Comparison of ENCODE assay signal across 8 cellular contexts in genomic region chr7:128209229-128210035, GRCh38. TPM values are rescaled to one million over a fixed set of nuclear protein-coding genes. Genes with fewer than 3 reads are reported as not detected.
DNase-seq lines count a peak whose midpoint lies in the region; ATAC-seq and TF ChIP-seq lines count a peak whose summit lies in the region.

No MANE protein-coding gene starts in this region.

- H3K4me1 Mint-ChIP-seq in naive thymus-derived CD8-positive, alpha-beta T cell: peaks cover 0 to 6% (median 4%) of the 10 kb centered on the region in 4 donors
- peaks cover 5% of the 10 kb centered on the region for H3K4me1 Mint-ChIP-seq in stimulated activated effector memory CD8-positive, alpha-beta T cell treated with anti-CD3 and anti-CD28 coated beads, Interleukin-12 subunit alpha, Interleukin-12 subunit beta, amount 100 ng/mL, for 72 hours

- no peak overlapping the region for H3K4me3 Mint-ChIP-seq in naive thymus-derived CD8-positive, alpha-beta T cell
- no peak overlapping the region for H3K4me3 Mint-ChIP-seq in stimulated activated effector memory CD8-positive, alpha-beta T cell treated with anti-CD3 and anti-CD28 coated beads, Interleukin-12 subunit alpha, Interleukin-12 subunit beta, amount 100 ng/mL, for 72 hours

- no peaks in the 10 kb centered on the region for H3K36me3 ChIP-seq in esophagus muscularis mucosa

- POLR2A ChIA-PET in naive thymus-derived CD8-positive, alpha-beta T cell (lab: Charles Lee): interaction anchor here (0.6 kb wide), 1 partner anchor 121 kb away, joined by 3 read pairs; no protein-coding TSS in a partner anchor

- no peak for TF ChIP-seq EP300 in esophagus muscularis mucosa (IDR thresholded peaks at IDR 0.05)

- TF ChIP-seq POLR2A in esophagus muscularis mucosa (IDR thresholded peaks at IDR 0.05; ENCODE audit: low read depth): no peak

- H3K4me1 ChIP-seq in esophagus muscularis mucosa: peaks cover 0 to 13% (median 5%) of the 10 kb centered on the region in 4 donors

- H3K27ac Mint-ChIP-seq in naive thymus-derived CD8-positive, alpha-beta T cell: no peak overlapping the region
- no peak overlapping the region for H3K27ac Mint-ChIP-seq in stimulated activated effector memory CD8-positive, alpha-beta T cell treated with anti-CD3 and anti-CD28 coated beads, Interleukin-12 subunit alpha, Interleukin-12 subunit beta, amount 100 ng/mL, for 72 hours

- H3K27me3 Mint-ChIP-seq in naive thymus-derived CD8-positive, alpha-beta T cell: peaks cover 7 to 33% (median 23%) of the 10 kb centered on the region in 5 donors

- intact Hi-C loops in esophagus muscularis mucosa (cut with DNase I): loop anchor here (1.0 to 2.0 kb wide), 2 partner anchors 74 to 501 kb away; no protein-coding TSS in a partner anchor

- no peak overlapping the region for H3K27ac ChIP-seq in esophagus muscularis mucosa (replicated peaks in 1 of 4)

- no peaks in the 10 kb centered on the region for H3K9me3 ChIP-seq in esophagus muscularis mucosa

- no peaks in the 10 kb centered on the region for H3K9me3 Mint-ChIP-seq in naive thymus-derived CD8-positive, alpha-beta T cell
- H3K9me3 Mint-ChIP-seq in stimulated activated effector memory CD8-positive, alpha-beta T cell treated with anti-CD3 and anti-CD28 coated beads, Interleukin-12 subunit alpha, Interleukin-12 subunit beta, amount 100 ng/mL, for 72 hours: no peaks in the 10 kb centered on the region

- 22% methylated on average over 18 of the region's 28 CpGs for WGBS in esophagus muscularis mucosa

- H3K27me3 ChIP-seq in esophagus muscularis mucosa: peaks cover 0 to 75% (median 0%) of the 10 kb centered on the region in 4 donors

- H3K4me3 ChIP-seq in esophagus muscularis mucosa: no peak overlapping the region

- ATAC-seq in GM18511 (IDR thresholded peaks at IDR 0.05; ENCODE audit: unreplicated experiment): peak; percentile 78
- peak; percentile 85 to 87 for ATAC-seq in naive thymus-derived CD8-positive, alpha-beta T cell
- ATAC-seq in stimulated activated effector memory CD8-positive, alpha-beta T cell treated with anti-CD3 and anti-CD28 coated beads, Interleukin-12 subunit alpha, Interleukin-12 subunit beta, amount 100 ng/mL, for 72 hours: peak; percentile 68

- H3K36me3 Mint-ChIP-seq in naive thymus-derived CD8-positive, alpha-beta T cell: no peaks in the 10 kb centered on the region
- H3K36me3 Mint-ChIP-seq in stimulated activated effector memory CD8-positive, alpha-beta T cell treated with anti-CD3 and anti-CD28 coated beads, Interleukin-12 subunit alpha, Interleukin-12 subunit beta, amount 100 ng/mL, for 72 hours: no peaks in the 10 kb centered on the region

- DNase-seq in AG08395 (ENCODE audit: low spot score): peak; percentile 86
- peak; percentile 80 for DNase-seq in HPDE6-E6E7 (ENCODE audit: extremely low spot score)
- peak; percentile 72 for DNase-seq in OCI-M2 (lab: John Stamatoyannopoulos, UW; ENCODE audit: unreplicated experiment)
- DNase-seq in activated T-cell treated with anti-CD3 and anti-CD28 coated beads for 24 hours (ENCODE audit: low read depth): peak; percentile 67
- DNase-seq in esophagus muscularis mucosa (ENCODE audit: extremely low spot score): no peak
- DNase-seq in naive thymus-derived CD8-positive, alpha-beta T cell: peak; percentile 49 to 82 (median 68)
- peak; percentile 51 to 79 for DNase-seq in stimulated activated effector memory CD8-positive, alpha-beta T cell treated with anti-CD3 and anti-CD28 coated beads, Interleukin-12 subunit alpha, Interleukin-12 subunit beta, amount 100 ng/mL, for 72 hours (ENCODE audit: low spot score in 2 of 2)

- TF ChIP-seq CTCF in esophagus muscularis mucosa (IDR thresholded peaks at IDR 0.05): peak; percentile 97 to 99 (median 98)

RNA-seq across cellular contexts. Expression of gene LEP, which starts 31.6 kb away (rescaled TPM):
- total RNA-seq in esophagus muscularis mucosa: not detected
- not detected for total RNA-seq in naive thymus-derived CD8-positive, alpha-beta T cell
- polyA plus RNA-seq in naive thymus-derived CD8-positive, alpha-beta T cell: not detected
